ENCODE assay signal across 8 cellular contexts in the genomic region with DNA sequence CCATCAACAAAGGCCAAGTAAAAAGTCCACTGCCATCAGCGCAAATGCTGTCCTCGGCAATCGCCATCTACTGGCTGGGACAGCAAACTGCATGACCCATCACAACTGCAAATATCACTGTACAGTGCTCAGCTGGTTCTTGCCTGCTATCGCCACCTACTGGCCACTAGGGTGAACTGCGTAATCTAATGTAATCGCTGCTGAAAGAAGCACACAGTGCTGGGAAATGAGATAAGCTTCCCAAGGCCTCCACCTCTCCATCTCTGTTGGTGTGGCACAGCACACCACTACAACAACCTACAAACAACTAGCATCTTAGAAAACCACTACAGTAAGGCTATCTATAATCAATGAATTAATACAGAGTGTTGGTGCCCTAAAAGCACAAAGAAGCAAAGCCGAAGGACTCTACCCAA.
DNase-seq lines count a peak whose midpoint lies in the region; ATAC-seq, FAIRE-seq and TF ChIP-seq lines count a peak whose summit lies in the region.

No MANE protein-coding gene starts in this region.

- intact Hi-C loops in breast epithelium (cut with DNase I; ENCODE audit: low total_unique reads), result no loop called here

- no peaks in the 10 kb centered on the region for H3K4me1 ChIP-seq in breast epithelium

- peak; percentile 98 for TF ChIP-seq CTCF in AG09309 (IDR thresholded peaks at IDR 0.05; ENCODE audit: control insufficient read depth, insufficient read depth, low read depth, low read length, missing control alignments)
- peak; percentile 64 to 84 (median 76) for TF ChIP-seq CTCF in breast epithelium (IDR thresholded peaks at IDR 0.05)

- peak; percentile 98 for ATAC-seq in GM18861 (IDR thresholded peaks at IDR 0.05; ENCODE audit: unreplicated experiment)
- ATAC-seq in HG03039 (IDR thresholded peaks at IDR 0.05; ENCODE audit: unreplicated experiment), result peak; percentile 93

- H3K27ac ChIP-seq in breast epithelium, result no peak overlapping the region

- H3K4me3 ChIP-seq in AG09309 (ENCODE audit: control insufficient read depth, low read depth, low read length) (no peak overlapping the region), breast epithelium (no peak overlapping the region)

- no peak for TF ChIP-seq POLR2A in breast epithelium (IDR thresholded peaks at IDR 0.05)

- no peaks in the 10 kb centered on the region for H3K9me3 ChIP-seq in breast epithelium

- DNase-seq in AG09309 (ENCODE audit: low read depth) (peak; percentile 24), NCI-H2029 treated with DMSO at 0.1 percent for 48 hours (lab: John Stamatoyannopoulos, UW) (peak; percentile 8), breast epithelium (ENCODE audit: low spot score in 2 of 2) (peak in 1 of 2 donors; percentile 28), kidney tubule cell (ENCODE audit: low spot score) (peak; percentile 81)
- peak; percentile 27 to 43 for DNase-seq in stimulated activated CD4-positive, alpha-beta T cell treated with anti-CD3 and anti-CD28 coated beads, Interleukin-4, amount 100 ng/mL, for 4 hours

- peak; percentile 64 for FAIRE-seq in TTC549 (lab: Jason Lieb, UNC)

- H3K36me3 ChIP-seq in breast epithelium, result no peaks in the 10 kb centered on the region

- H3K27me3 ChIP-seq in breast epithelium, result peaks cover 0 to 33% of the 10 kb centered on the region in 2 donors
